Comparison of ENCODE assay signal across 8 cellular contexts in genomic region chr2:151999058-151999457, GRCh38.
DNase-seq lines count a peak whose midpoint lies in the region; ATAC-seq and TF ChIP-seq lines count a peak whose summit lies in the region.

No MANE protein-coding gene starts in this region.

- H3K27me3 ChIP-seq in esophagus squamous epithelium (no peaks in the 10 kb centered on the region), neural cell (ENCODE audit: insufficient read depth, low read depth, low read length) (no peaks in the 10 kb centered on the region)

- H3K9ac ChIP-seq in neural cell (ENCODE audit: low read length): no peak overlapping the region

- no peak overlapping the region for H3K4me2 ChIP-seq in neural cell (ENCODE audit: low read length)

- H3K9me2 ChIP-seq in neural cell (ENCODE audit: insufficient read depth, low read length): no peaks in the 10 kb centered on the region

- ATAC-seq in GM18517 (IDR thresholded peaks at IDR 0.05; ENCODE audit: unreplicated experiment) (peak; percentile 66), HG03108 (IDR thresholded peaks at IDR 0.05; ENCODE audit: unreplicated experiment) (peak; percentile 61)

- no peak overlapping the region for H2AFZ ChIP-seq in neural cell (ENCODE audit: low read depth, low read length)

- H3K4me1 ChIP-seq in esophagus squamous epithelium: peaks cover 0 to 7% (median 0%) of the 10 kb centered on the region in 3 donors

- no peak overlapping the region for H3K4me3 ChIP-seq in AG09309 (ENCODE audit: control insufficient read depth, low read depth, low read length)
- no peak overlapping the region for H3K4me3 ChIP-seq in esophagus squamous epithelium
- no peak overlapping the region for H3K4me3 ChIP-seq in neural cell (ENCODE audit: low read length)

- H3K9me3 ChIP-seq in esophagus squamous epithelium (no peaks in the 10 kb centered on the region), neural cell (ENCODE audit: low read length) (no peaks in the 10 kb centered on the region)

- H4K20me1 ChIP-seq in neural cell (ENCODE audit: insufficient read depth): no peaks in the 10 kb centered on the region

- intact Hi-C loops in esophagus squamous epithelium (cut with DNase I): no loop called here

- peak; percentile 88 for TF ChIP-seq CTCF in AG09309 (IDR thresholded peaks at IDR 0.05; ENCODE audit: control insufficient read depth, insufficient read depth, low read depth, low read length, missing control alignments)
- peak; percentile 38 to 69 (median 52) for TF ChIP-seq CTCF in esophagus squamous epithelium (IDR thresholded peaks at IDR 0.05)
- TF ChIP-seq CTCF in neural cell (IDR thresholded peaks at IDR 0.05; ENCODE audit: poor library complexity, severe bottlenecking): peak; percentile 53

- 42 to 47% methylated on average over 6 of the region's 6 CpGs for WGBS in esophagus squamous epithelium, 2 donors

- DNase-seq in AG09309 (ENCODE audit: low read depth) (no peak), NCI-H524 (lab: John Stamatoyannopoulos, UW) (peak; percentile 38 to 56), esophagus squamous epithelium (lab: John Stamatoyannopoulos, UW) (no peak), amniotic stem cell (lab: John Stamatoyannopoulos, UW) (no peak)
- peak; percentile 45 to 59 for DNase-seq in activated CD4-positive, alpha-beta T cell treated with anti-CD3 and anti-CD28 coated beads, Interleukin-2, amount 50 U/mL, for 48 hours

- TF ChIP-seq RAD21 in neural cell (conservative IDR thresholded peaks at IDR 0.05): no peak

- H3K36me3 ChIP-seq in esophagus squamous epithelium: no peaks in the 10 kb centered on the region
- H3K36me3 ChIP-seq in neural cell (ENCODE audit: insufficient read depth, low read length): no peaks in the 10 kb centered on the region

- no peak for TF ChIP-seq POLR2A in esophagus squamous epithelium (IDR thresholded peaks at IDR 0.05)

- no peak for TF ChIP-seq EP300 in neural cell (conservative IDR thresholded peaks at IDR 0.05; ENCODE audit: poor library complexity, severe bottlenecking)

- no peaks in the 10 kb centered on the region for H3F3A ChIP-seq in neural cell (ENCODE audit: insufficient read depth, low read length, poor library complexity, severe bottlenecking)

- H3K27ac ChIP-seq in esophagus squamous epithelium: no peak overlapping the region
- no peak overlapping the region for H3K27ac ChIP-seq in neural cell (ENCODE audit: low read length)

- H3K79me2 ChIP-seq in neural cell (replicated peaks; ENCODE audit: insufficient read depth, low read length): no peaks in the 10 kb centered on the region

TF ChIP-seq in neural cell, 6 proteins besides CTCF, POLR2A, EP300 and RAD21:
- peak; percentile 38 for TF ChIP-seq SMC3 (conservative IDR thresholded peaks at IDR 0.05; ENCODE audit: poor library complexity)
- no peak for TF ChIP-seq TAF1 (IDR thresholded peaks at IDR 0.05; ENCODE audit: low read depth)
- TF ChIP-seq, protein P1, sequence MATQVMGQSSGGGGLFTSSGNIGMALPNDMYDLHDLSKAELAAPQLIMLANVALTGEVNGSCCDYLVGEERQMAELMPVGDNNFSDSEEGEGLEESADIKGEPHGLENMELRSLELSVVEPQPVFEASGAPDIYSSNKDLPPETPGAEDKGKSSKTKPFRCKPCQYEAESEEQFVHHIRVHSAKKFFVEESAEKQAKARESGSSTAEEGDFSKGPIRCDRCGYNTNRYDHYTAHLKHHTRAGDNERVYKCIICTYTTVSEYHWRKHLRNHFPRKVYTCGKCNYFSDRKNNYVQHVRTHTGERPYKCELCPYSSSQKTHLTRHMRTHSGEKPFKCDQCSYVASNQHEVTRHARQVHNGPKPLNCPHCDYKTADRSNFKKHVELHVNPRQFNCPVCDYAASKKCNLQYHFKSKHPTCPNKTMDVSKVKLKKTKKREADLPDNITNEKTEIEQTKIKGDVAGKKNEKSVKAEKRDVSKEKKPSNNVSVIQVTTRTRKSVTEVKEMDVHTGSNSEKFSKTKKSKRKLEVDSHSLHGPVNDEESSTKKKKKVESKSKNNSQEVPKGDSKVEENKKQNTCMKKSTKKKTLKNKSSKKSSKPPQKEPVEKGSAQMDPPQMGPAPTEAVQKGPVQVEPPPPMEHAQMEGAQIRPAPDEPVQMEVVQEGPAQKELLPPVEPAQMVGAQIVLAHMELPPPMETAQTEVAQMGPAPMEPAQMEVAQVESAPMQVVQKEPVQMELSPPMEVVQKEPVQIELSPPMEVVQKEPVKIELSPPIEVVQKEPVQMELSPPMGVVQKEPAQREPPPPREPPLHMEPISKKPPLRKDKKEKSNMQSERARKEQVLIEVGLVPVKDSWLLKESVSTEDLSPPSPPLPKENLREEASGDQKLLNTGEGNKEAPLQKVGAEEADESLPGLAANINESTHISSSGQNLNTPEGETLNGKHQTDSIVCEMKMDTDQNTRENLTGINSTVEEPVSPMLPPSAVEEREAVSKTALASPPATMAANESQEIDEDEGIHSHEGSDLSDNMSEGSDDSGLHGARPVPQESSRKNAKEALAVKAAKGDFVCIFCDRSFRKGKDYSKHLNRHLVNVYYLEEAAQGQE (IDR thresholded peaks at IDR 0.05; ENCODE audit: borderline replicate concordance): no peak

Comparison
In these comparisons a context has a peak if more than half of its experiments do, and no peak if none do; other contexts are left out.
1. DNase-seq: peak in NCI-H524 (2 of 2) and activated CD4-positive, alpha-beta T cell treated with anti-CD3 and anti-CD28 coated beads, Interleukin-2, amount 50 U/mL, for 48 hours (2 of 2); none in AG09309 (single experiment), esophagus squamous epithelium (single experiment) and amniotic stem cell (single experiment).
2. Peak in every context shown above with its lines, with median percentiles within 50 percentile points of each other: CTCF ChIP-seq.